In the genomic region with DNA sequence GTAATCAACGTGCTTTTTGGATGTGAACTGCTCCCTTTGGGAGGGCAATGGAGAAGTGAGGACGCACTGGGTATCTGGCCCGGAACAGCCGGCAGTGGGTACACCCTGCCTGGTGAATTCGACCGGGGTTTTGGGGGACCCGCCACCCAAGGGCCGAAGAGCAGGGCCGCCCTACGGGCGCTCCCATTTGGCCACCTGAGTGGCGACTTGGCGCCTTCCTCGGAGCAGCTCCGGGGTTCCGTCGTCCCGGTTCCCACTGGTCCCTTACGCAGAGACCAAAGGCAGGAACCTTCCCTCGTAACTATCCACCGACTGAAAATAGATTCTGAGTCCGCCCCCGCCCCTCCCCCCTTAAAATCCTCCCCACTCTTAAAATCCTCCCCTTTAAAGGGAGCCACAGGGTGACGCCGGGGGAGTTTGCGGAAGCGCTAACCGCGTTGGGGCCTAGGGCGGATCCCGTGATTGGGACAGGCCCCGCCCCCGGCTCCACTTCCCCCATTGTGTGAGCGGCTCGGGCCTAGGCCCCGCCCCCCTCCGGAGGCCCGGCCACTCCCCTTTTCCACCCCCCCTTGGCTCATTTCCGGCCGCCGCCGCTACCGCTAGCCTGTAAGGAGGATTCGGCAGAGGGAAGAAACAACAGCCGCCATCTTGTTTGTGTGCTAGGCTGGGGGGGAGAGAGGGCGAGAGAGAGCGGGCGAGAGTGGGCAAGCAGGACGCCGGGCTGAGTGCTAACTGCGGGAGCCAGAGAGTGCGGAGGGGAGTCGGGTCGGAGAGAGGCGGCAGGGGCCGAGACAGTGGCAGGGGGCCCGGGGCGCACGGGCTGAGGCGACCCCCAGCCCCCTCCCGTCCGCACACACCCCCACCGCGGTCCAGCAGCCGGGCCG, we compare ENCODE assay signal across 1 cellular context.
TF ChIP-seq lines count a peak whose summit lies in the region.

No MANE protein-coding gene starts in this region.

TF ChIP-seq in K562, 482 proteins besides CTCF, POLR2A, EP300 and RAD21 (continued from another document and continues in another):
- TF ChIP-seq, protein P1, sequence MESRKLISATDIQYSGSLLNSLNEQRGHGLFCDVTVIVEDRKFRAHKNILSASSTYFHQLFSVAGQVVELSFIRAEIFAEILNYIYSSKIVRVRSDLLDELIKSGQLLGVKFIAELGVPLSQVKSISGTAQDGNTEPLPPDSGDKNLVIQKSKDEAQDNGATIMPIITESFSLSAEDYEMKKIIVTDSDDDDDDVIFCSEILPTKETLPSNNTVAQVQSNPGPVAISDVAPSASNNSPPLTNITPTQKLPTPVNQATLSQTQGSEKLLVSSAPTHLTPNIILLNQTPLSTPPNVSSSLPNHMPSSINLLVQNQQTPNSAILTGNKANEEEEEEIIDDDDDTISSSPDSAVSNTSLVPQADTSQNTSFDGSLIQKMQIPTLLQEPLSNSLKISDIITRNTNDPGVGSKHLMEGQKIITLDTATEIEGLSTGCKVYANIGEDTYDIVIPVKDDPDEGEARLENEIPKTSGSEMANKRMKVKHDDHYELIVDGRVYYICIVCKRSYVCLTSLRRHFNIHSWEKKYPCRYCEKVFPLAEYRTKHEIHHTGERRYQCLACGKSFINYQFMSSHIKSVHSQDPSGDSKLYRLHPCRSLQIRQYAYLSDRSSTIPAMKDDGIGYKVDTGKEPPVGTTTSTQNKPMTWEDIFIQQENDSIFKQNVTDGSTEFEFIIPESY (CRISPR knock-in tag; IDR thresholded peaks at IDR 0.05): no peak
- TF ChIP-seq MAFK (IDR thresholded peaks at IDR 0.05; ENCODE audit: low read length) (no peak), PPARD (CRISPR knock-in tag; IDR thresholded peaks at IDR 0.05) (no peak), ZNF445 (CRISPR knock-in tag; IDR thresholded peaks at IDR 0.05; ENCODE audit: low read depth) (no peak), ILF3 (IDR thresholded peaks at IDR 0.05; ENCODE audit: borderline replicate concordance) (no peak), MTF1 (CRISPR knock-in tag; IDR thresholded peaks at IDR 0.05; ENCODE audit: borderline replicate concordance) (no peak), DDX20 (tag; IDR thresholded peaks at IDR 0.05; ENCODE audit: low read depth) (no peak), ZNF444 (CRISPR knock-in tag; IDR thresholded peaks at IDR 0.05) (no peak), CREBBP (IDR thresholded peaks at IDR 0.05; ENCODE audit: low read depth, low read length) (no peak), GTF2E2 (tag; IDR thresholded peaks at IDR 0.05) (no peak), SAP30 (IDR thresholded peaks at IDR 0.05; ENCODE audit: borderline replicate concordance, insufficient read depth, low read depth, low read length, poor library complexity, severe bottlenecking) (no peak), SRSF9 (IDR thresholded peaks at IDR 0.05; ENCODE audit: borderline replicate concordance, low read depth, low read length) (no peak), ILK (tag; IDR thresholded peaks at IDR 0.05; ENCODE audit: borderline replicate concordance, low read depth) (no peak), PHF21A (IDR thresholded peaks at IDR 0.05; ENCODE audit: borderline replicate concordance, low read depth) (0 out of 2 replicates have a peak, but pooled peaks have one; percentile 22), ZNF165 (CRISPR knock-in tag; IDR thresholded peaks at IDR 0.05; ENCODE audit: borderline replicate concordance) (no peak), LEF1 (IDR thresholded peaks at IDR 0.05) (0 out of 2 replicates have a peak, but pooled peaks have one; percentile 31), TBP (optimal IDR thresholded peaks at IDR 0.05; ENCODE audit: low read depth, low read length) (peak; percentile 65), TGIF2 (CRISPR knock-in tag; IDR thresholded peaks at IDR 0.05) (no peak), PRPF4 (IDR thresholded peaks at IDR 0.05; ENCODE audit: insufficient read depth, low read depth, low read length, poor library complexity, severe bottlenecking) (no peak), SRF (CRISPR knock-in tag; IDR thresholded peaks at IDR 0.05) (no peak), ZNF830 (CRISPR knock-in tag; IDR thresholded peaks at IDR 0.05) (no peak), ZFPM2 (CRISPR knock-in tag; IDR thresholded peaks at IDR 0.05) (no peak), CBFB (CRISPR knock-in tag; IDR thresholded peaks at IDR 0.05) (no peak), PRMT5 (CRISPR knock-in tag; IDR thresholded peaks at IDR 0.05) (no peak), SPI1 (IDR thresholded peaks at IDR 0.05; ENCODE audit: borderline replicate concordance, low read depth, low read length) (peak; percentile 78), NCOA6 (IDR thresholded peaks at IDR 0.05) (no peak)
- TF ChIP-seq, protein P2, sequence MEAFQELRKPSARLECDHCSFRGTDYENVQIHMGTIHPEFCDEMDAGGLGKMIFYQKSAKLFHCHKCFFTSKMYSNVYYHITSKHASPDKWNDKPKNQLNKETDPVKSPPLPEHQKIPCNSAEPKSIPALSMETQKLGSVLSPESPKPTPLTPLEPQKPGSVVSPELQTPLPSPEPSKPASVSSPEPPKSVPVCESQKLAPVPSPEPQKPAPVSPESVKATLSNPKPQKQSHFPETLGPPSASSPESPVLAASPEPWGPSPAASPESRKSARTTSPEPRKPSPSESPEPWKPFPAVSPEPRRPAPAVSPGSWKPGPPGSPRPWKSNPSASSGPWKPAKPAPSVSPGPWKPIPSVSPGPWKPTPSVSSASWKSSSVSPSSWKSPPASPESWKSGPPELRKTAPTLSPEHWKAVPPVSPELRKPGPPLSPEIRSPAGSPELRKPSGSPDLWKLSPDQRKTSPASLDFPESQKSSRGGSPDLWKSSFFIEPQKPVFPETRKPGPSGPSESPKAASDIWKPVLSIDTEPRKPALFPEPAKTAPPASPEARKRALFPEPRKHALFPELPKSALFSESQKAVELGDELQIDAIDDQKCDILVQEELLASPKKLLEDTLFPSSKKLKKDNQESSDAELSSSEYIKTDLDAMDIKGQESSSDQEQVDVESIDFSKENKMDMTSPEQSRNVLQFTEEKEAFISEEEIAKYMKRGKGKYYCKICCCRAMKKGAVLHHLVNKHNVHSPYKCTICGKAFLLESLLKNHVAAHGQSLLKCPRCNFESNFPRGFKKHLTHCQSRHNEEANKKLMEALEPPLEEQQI (IDR thresholded peaks at IDR 0.05): no peak
- TF ChIP-seq, protein P3, sequence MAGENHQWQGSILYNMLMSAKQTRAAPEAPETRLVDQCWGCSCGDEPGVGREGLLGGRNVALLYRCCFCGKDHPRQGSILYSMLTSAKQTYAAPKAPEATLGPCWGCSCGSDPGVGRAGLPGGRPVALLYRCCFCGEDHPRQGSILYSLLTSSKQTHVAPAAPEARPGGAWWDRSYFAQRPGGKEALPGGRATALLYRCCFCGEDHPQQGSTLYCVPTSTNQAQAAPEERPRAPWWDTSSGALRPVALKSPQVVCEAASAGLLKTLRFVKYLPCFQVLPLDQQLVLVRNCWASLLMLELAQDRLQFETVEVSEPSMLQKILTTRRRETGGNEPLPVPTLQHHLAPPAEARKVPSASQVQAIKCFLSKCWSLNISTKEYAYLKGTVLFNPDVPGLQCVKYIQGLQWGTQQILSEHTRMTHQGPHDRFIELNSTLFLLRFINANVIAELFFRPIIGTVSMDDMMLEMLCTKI (IDR thresholded peaks at IDR 0.05; ENCODE audit: partially characterized antibody): no peak
- TF ChIP-seq, protein P4, sequence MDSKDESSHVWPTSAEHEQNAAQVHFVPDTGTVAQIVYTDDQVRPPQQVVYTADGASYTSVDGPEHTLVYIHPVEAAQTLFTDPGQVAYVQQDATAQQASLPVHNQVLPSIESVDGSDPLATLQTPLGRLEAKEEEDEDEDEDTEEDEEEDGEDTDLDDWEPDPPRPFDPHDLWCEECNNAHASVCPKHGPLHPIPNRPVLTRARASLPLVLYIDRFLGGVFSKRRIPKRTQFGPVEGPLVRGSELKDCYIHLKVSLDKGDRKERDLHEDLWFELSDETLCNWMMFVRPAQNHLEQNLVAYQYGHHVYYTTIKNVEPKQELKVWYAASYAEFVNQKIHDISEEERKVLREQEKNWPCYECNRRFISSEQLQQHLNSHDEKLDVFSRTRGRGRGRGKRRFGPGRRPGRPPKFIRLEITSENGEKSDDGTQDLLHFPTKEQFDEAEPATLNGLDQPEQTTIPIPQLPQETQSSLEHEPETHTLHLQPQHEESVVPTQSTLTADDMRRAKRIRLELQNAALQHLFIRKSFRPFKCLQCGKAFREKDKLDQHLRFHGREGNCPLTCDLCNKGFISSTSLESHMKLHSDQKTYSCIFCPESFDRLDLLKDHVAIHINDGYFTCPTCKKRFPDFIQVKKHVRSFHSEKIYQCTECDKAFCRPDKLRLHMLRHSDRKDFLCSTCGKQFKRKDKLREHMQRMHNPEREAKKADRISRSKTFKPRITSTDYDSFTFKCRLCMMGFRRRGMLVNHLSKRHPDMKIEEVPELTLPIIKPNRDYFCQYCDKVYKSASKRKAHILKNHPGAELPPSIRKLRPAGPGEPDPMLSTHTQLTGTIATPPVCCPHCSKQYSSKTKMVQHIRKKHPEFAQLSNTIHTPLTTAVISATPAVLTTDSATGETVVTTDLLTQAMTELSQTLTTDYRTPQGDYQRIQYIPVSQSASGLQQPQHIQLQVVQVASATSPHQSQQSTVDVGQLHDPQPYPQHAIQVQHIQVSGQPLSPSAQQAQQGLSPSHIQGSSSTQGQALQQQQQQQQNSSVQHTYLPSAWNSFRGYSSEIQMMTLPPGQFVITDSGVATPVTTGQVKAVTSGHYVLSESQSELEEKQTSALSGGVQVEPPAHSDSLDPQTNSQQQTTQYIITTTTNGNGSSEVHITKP (IDR thresholded peaks at IDR 0.05; ENCODE audit: partially characterized antibody): peak; percentile 46
- TF ChIP-seq, protein P5, sequence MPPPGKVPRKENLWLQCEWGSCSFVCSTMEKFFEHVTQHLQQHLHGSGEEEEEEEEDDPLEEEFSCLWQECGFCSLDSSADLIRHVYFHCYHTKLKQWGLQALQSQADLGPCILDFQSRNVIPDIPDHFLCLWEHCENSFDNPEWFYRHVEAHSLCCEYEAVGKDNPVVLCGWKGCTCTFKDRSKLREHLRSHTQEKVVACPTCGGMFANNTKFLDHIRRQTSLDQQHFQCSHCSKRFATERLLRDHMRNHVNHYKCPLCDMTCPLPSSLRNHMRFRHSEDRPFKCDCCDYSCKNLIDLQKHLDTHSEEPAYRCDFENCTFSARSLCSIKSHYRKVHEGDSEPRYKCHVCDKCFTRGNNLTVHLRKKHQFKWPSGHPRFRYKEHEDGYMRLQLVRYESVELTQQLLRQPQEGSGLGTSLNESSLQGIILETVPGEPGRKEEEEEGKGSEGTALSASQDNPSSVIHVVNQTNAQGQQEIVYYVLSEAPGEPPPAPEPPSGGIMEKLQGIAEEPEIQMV (tag; conservative IDR thresholded peaks at IDR 0.05; ENCODE audit: low read depth): no peak
- TF ChIP-seq, protein P6, sequence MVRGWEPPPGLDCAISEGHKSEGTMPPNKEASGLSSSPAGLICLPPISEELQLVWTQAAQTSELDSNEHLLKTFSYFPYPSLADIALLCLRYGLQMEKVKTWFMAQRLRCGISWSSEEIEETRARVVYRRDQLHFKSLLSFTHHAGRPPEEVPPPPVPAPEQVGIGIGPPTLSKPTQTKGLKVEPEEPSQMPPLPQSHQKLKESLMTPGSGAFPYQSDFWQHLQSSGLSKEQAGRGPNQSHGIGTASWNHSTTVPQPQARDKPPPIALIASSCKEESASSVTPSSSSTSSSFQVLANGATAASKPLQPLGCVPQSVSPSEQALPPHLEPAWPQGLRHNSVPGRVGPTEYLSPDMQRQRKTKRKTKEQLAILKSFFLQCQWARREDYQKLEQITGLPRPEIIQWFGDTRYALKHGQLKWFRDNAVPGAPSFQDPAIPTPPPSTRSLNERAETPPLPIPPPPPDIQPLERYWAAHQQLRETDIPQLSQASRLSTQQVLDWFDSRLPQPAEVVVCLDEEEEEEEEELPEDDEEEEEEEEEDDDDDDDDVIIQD (CRISPR knock-in tag; IDR thresholded peaks at IDR 0.05): no peak
- TF ChIP-seq, protein P7, sequence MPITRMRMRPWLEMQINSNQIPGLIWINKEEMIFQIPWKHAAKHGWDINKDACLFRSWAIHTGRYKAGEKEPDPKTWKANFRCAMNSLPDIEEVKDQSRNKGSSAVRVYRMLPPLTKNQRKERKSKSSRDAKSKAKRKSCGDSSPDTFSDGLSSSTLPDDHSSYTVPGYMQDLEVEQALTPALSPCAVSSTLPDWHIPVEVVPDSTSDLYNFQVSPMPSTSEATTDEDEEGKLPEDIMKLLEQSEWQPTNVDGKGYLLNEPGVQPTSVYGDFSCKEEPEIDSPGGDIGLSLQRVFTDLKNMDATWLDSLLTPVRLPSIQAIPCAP (CRISPR knock-in tag; IDR thresholded peaks at IDR 0.05; ENCODE audit: borderline replicate concordance): no peak
- TF ChIP-seq, protein P8, sequence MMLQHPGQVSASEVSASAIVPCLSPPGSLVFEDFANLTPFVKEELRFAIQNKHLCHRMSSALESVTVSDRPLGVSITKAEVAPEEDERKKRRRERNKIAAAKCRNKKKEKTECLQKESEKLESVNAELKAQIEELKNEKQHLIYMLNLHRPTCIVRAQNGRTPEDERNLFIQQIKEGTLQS (IDR thresholded peaks at IDR 0.05): peak; percentile 10; the same call in 1 of the 2 replicates
- TF ChIP-seq, protein P8 (CRISPR knock-in tag; conservative IDR thresholded peaks at IDR 0.05): no peak
- TF ChIP-seq, protein P9, sequence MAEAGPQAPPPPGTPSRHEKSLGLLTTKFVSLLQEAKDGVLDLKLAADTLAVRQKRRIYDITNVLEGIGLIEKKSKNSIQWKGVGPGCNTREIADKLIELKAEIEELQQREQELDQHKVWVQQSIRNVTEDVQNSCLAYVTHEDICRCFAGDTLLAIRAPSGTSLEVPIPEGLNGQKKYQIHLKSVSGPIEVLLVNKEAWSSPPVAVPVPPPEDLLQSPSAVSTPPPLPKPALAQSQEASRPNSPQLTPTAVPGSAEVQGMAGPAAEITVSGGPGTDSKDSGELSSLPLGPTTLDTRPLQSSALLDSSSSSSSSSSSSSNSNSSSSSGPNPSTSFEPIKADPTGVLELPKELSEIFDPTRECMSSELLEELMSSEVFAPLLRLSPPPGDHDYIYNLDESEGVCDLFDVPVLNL (CRISPR knock-in tag; IDR thresholded peaks at IDR 0.05; ENCODE audit: low read depth): no peak
- TF ChIP-seq, protein P10, sequence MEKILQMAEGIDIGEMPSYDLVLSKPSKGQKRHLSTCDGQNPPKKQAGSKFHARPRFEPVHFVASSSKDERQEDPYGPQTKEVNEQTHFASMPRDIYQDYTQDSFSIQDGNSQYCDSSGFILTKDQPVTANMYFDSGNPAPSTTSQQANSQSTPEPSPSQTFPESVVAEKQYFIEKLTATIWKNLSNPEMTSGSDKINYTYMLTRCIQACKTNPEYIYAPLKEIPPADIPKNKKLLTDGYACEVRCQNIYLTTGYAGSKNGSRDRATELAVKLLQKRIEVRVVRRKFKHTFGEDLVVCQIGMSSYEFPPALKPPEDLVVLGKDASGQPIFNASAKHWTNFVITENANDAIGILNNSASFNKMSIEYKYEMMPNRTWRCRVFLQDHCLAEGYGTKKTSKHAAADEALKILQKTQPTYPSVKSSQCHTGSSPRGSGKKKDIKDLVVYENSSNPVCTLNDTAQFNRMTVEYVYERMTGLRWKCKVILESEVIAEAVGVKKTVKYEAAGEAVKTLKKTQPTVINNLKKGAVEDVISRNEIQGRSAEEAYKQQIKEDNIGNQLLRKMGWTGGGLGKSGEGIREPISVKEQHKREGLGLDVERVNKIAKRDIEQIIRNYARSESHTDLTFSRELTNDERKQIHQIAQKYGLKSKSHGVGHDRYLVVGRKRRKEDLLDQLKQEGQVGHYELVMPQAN (IDR thresholded peaks at IDR 0.05; ENCODE audit: borderline replicate concordance): peak; percentile 37; the same call in 1 of the 2 replicates
